25 cellular contexts compared by ENCODE assay signal in genomic region chr6:1291381-1291780, GRCh38. TPM values are rescaled to one million over a fixed set of nuclear protein-coding genes. Genes with fewer than 3 reads are reported as not detected.
DNase-seq lines count a peak whose midpoint lies in the region; ATAC-seq, FAIRE-seq and TF ChIP-seq lines count a peak whose summit lies in the region.
"Had no signal": no experiment of that assay in that cellular context is flagged by ENCODE, and none has a peak within 500 bp of the region (broad histone marks: within the 10 kb centered on the region; RNA-seq: fewer than 3 reads in every experiment).

No MANE protein-coding gene starts in this region.

- TF ChIP-seq CTCF in C4-2B (conservative IDR thresholded peaks at IDR 0.05) = no peak
- no peak for TF ChIP-seq CTCF in GM12878 (IDR thresholded peaks at IDR 0.05 in 2 of 3, conservative IDR thresholded peaks at IDR 0.05 in 1 of 3; ENCODE audit: control insufficient read depth in 2 of 3, extremely low read depth in 1 of 3, insufficient read depth in 1 of 3, low read depth in 3 of 3, low read length in 3 of 3)

- no peak overlapping the region for H4K12ac ChIP-seq in trophoblast cell (ENCODE audit: low read depth, low read length)

- H3K27ac ChIP-seq in C4-2B (peak overlapping the region; percentile 97; the same call in 1 of the 2 replicates), GM12878 (ENCODE audit: control insufficient read depth, insufficient read depth) (no peak overlapping the region), trophoblast cell (ENCODE audit: low read depth, low read length) (no peak overlapping the region)
- H3K27ac ChIP-seq: BLaER1 had no signal

- RAD21 ChIA-PET in GM12878 (lab: Charles Lee; ENCODE audit: unreplicated experiment) = no interaction called here

- FAIRE-seq in HTR-8/SVneo (lab: Jason Lieb, UNC) (peak; percentile 52), GM12878 (lab: Jason Lieb, UNC) (no peak)
- FAIRE-seq: A204.1, D721Med, G401.6, GM12892, GM18507, GM19239 had no signal

- H2AK5ac ChIP-seq in trophoblast cell (ENCODE audit: low read length) = no peak overlapping the region

- H3K4me3 ChIP-seq in GM12878 (no peak overlapping the region), trophoblast cell (ENCODE audit: low read depth, low read length) (no peak overlapping the region)
- H3K4me3 ChIP-seq: BLaER1 had no signal

- no peak for TF ChIP-seq EP300 in GM12878 (IDR thresholded peaks at IDR 0.05; ENCODE audit: borderline replicate concordance in 1 of 2, control insufficient read depth in 1 of 2, low read depth in 2 of 2, low read length in 2 of 2)

- no peaks in the 10 kb centered on the region for H3K79me2 ChIP-seq in GM12878 (ENCODE audit: control insufficient read depth, insufficient read depth, low read length)
- no peaks in the 10 kb centered on the region for H3K79me2 ChIP-seq in trophoblast cell (ENCODE audit: control insufficient read depth, insufficient read depth, low read length, poor library complexity)

- H4K20me1 ChIP-seq in GM12878 (ENCODE audit: control insufficient read depth, insufficient read depth) = no peaks in the 10 kb centered on the region; the same call in 1 of the 2 replicates
- H4K20me1 ChIP-seq: BLaER1 had no signal

- no peaks in the 10 kb centered on the region for H3K4me1 ChIP-seq in GM12878 (ENCODE audit: control insufficient read depth, insufficient read depth, low read length)
- peaks cover 0 to 4% of the 10 kb centered on the region in 2 experiments for H3K4me1 ChIP-seq in trophoblast cell (ENCODE audit: control insufficient read depth in 1 of 2, insufficient read depth in 2 of 2, low read length in 2 of 2)
- H3K4me1 ChIP-seq: BE2C, BLaER1 had no signal

- peak overlapping the region; percentile 21 for H3K23ac ChIP-seq in trophoblast cell (ENCODE audit: low read length)

- no peak overlapping the region for H2BK12ac ChIP-seq in trophoblast cell (ENCODE audit: low read length)

- no peak overlapping the region for H4K8ac ChIP-seq in trophoblast cell (ENCODE audit: low read depth, low read length)

- TF ChIP-seq RAD21 in GM12878 (IDR thresholded peaks at IDR 0.05; ENCODE audit: insufficient read depth, low read depth, low read length) = no peak

- no peak overlapping the region for H2BK5ac ChIP-seq in trophoblast cell (ENCODE audit: low read depth, low read length, poor library complexity)

- in situ Hi-C loops in GM12878 (cut with MboI) = no loop called here

- no peaks in the 10 kb centered on the region for H3K79me1 ChIP-seq in trophoblast cell (ENCODE audit: low read length)

- H3K9ac ChIP-seq in GM12878 (ENCODE audit: control insufficient read depth, insufficient read depth, low read length) (no peak overlapping the region), trophoblast cell (ENCODE audit: low read length) (no peak overlapping the region)
- H3K9ac ChIP-seq: BLaER1 had no signal

- H3K9me3 ChIP-seq in GM12878 (replicated peaks; ENCODE audit: control insufficient read depth, insufficient read depth, low read length) (no peaks in the 10 kb centered on the region), trophoblast cell (ENCODE audit: insufficient read depth, low read depth, low read length) (peaks cover 3% of the 10 kb centered on the region)
- H3K9me3 ChIP-seq: BE2C, BLaER1, Caco-2 had no signal

- H3K4ac ChIP-seq in trophoblast cell (ENCODE audit: low read depth, low read length) = no peak overlapping the region

- no peak for TF ChIP-seq POLR2A in GM12878 (IDR thresholded peaks at IDR 0.05; ENCODE audit: low read depth, low read length)

- whole genome bisulfite sequencing in GM12878 (ENCODE audit: insufficient coverage, insufficient replicate concordance, low lambda C conversion rate, missing lambda C conversion rate) = 71% methylated on average over 10 of the region's 10 CpGs
- no CpG with 5 or more reads among the region's 10 CpGs for WGBS in trophoblast cell (ENCODE audit: extremely low coverage, insufficient coverage, insufficient read length)

- H3K36me3 ChIP-seq in GM12878 (ENCODE audit: control insufficient read depth in 2 of 2, insufficient read depth in 2 of 2, low read length in 1 of 2) (no peaks in the 10 kb centered on the region), trophoblast cell (ENCODE audit: control insufficient read depth in 1 of 2, insufficient read depth in 2 of 2, low read length in 2 of 2) (no peaks in the 10 kb centered on the region)
- H3K36me3 ChIP-seq: BE2C, BLaER1 had no signal

- intact Hi-C loops in GM12878 (cut with micrococcal nuclease; ENCODE audit: unreplicated experiment) = no loop called here

- DNase-seq in HTR-8/SVneo (ENCODE audit: insufficient read length, low spot score) (no peak), GM12878 (ENCODE audit: low read depth, low spot score) (no peak), trophoblast cell (no peak), activated gamma-delta T cell (lab: John Stamatoyannopoulos, UW) (no peak), OCI-M1 (lab: John Stamatoyannopoulos, UW) (no peak), SHP77 (lab: John Stamatoyannopoulos, UW) (no peak)
- DNase-seq: 8988T; ACHN; BE2C; C1 segment of cervical spinal cord; Caco-2; Calu3; CD4-positive, alpha-beta T cell; CD8-positive, alpha-beta T cell; DMS79 treated with DMSO at 0.1 percent for 48 hours; GF-D8 had no signal

- H3K14ac ChIP-seq in trophoblast cell (ENCODE audit: low read length) = no peak overlapping the region

- POLR2A ChIA-PET in GM12878 (lab: Charles Lee) = no interaction called here

- H2AFZ ChIP-seq in GM12878 (ENCODE audit: control insufficient read depth, low read depth, low read length) = no peak overlapping the region
- H2AFZ ChIP-seq in trophoblast cell (ENCODE audit: insufficient read depth, low read length, poor library complexity) = no peak overlapping the region

- SMC1A ChIA-PET in GM12878 (lab: Charles Lee; ENCODE audit: uncharacterized antibody, unreplicated experiment) = interaction anchor here (0.6 to 1.3 kb wide), 3 partner anchors 9 to 145 kb away, joined by 3 read pairs; no protein-coding TSS in a partner anchor

- H3K27me3 ChIP-seq in GM12878 (replicated peaks in 1 of 2; ENCODE audit: control insufficient read depth in 2 of 2, insufficient read depth in 2 of 2, low read length in 1 of 2) (peaks cover 0 to 2% of the 10 kb centered on the region in 2 experiments; a peak in 2 of 4 replicates), trophoblast cell (ENCODE audit: insufficient read depth, low read length) (no peaks in the 10 kb centered on the region)
- H3K27me3 ChIP-seq: BE2C, BLaER1 had no signal

- H3K4me2 ChIP-seq in GM12878 (ENCODE audit: control insufficient read depth, insufficient read depth) (no peak overlapping the region), trophoblast cell (ENCODE audit: low read length) (no peak overlapping the region)
- H3K4me2 ChIP-seq: BLaER1 had no signal

- BruUV-seq in GM12878 (replicated peaks; lab: Mats Ljungman, UMichigan) = no TSS peak

- no peak overlapping the region for H2BK120ac ChIP-seq in trophoblast cell (ENCODE audit: insufficient read depth, low read length, poor library complexity)

- no peak for ATAC-seq in GM12878
- ATAC-seq: CD8-positive, alpha-beta T cell had no signal

- CTCF ChIA-PET in GM12878 (lab: Yijun Ruan, JAX) = no interaction called here

- H4K91ac ChIP-seq in trophoblast cell (ENCODE audit: low read depth, low read length) = no peak overlapping the region

- H3K18ac ChIP-seq in trophoblast cell (ENCODE audit: low read length) = no peak overlapping the region

TF ChIP-seq in GM12878, 131 proteins besides CTCF, POLR2A, EP300 and RAD21:
- TF ChIP-seq PAX8 (IDR thresholded peaks at IDR 0.05) = no peak
- TF ChIP-seq, protein P1, sequence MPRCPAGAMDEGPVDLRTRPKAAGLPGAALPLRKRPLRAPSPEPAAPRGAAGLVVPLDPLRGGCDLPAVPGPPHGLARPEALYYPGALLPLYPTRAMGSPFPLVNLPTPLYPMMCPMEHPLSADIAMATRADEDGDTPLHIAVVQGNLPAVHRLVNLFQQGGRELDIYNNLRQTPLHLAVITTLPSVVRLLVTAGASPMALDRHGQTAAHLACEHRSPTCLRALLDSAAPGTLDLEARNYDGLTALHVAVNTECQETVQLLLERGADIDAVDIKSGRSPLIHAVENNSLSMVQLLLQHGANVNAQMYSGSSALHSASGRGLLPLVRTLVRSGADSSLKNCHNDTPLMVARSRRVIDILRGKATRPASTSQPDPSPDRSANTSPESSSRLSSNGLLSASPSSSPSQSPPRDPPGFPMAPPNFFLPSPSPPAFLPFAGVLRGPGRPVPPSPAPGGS (IDR thresholded peaks at IDR 0.05; ENCODE audit: borderline replicate concordance, insufficient read depth, low read depth, low read length, poor library complexity, severe bottlenecking) = peak; percentile 54

RNA-seq across cellular contexts. Expression of gene FOXQ1, which starts 20.5 kb away (rescaled TPM):
- not detected in 2 replicates for total RNA-seq in GM12878 (2013; cell fraction: nucleolus; rRNA removed)
- total RNA-seq in GM12878 (2014; rRNA removed) (not detected in 2 replicates), GM12878 (2014; rRNA removed; fragmentation: Illumina TruSeq; extraction: Trizol) (not detected in 2 replicates), GM12878 (2021) (0.08 TPM in 1 of 2 replicates, not detected in the other)
- polyA plus RNA-seq in GM12878 (2011; ENCODE audit: low read depth) = not detected
- polyA plus RNA-seq in GM12878 (2011; rRNA removed) (not detected in 2 replicates), GM12878 (2014; fragmentation: Illumina TruSeq; extraction: Trizol) (not detected in 2 replicates), GM12878 (2014; fragmentation: Nextera tagmentation; extraction: Ambion mirVana) (not detected), GM12878 (2014; rRNA removed) (not detected in 2 replicates), GM12878 (2016; fragmentation: Nextera tagmentation; extraction: Ambion mirVana) (not detected)
- not detected in 2 replicates for polyA plus RNA-seq in GM12878 (2011; cell fraction: cytosol; rRNA removed)
- not detected in 2 replicates for polyA plus RNA-seq in GM12878 (2011; cell fraction: nucleus; rRNA removed)
- polyA plus RNA-seq in GM12878 (2012) = not detected in 2 replicates
- polyA minus RNA-seq in GM12878 (2011; rRNA and poly(A)+ RNA removed) = not detected in 2 replicates
- 0.62 TPM in 1 of 2 replicates, not detected in the other for polyA minus RNA-seq in GM12878 (2011; cell fraction: cytosol; rRNA and poly(A)+ RNA removed)
- not detected in 2 replicates for polyA minus RNA-seq in GM12878 (2011; cell fraction: nucleus; rRNA and poly(A)+ RNA removed)
- not detected in 2 replicates for polyA plus RNA-seq in trophoblast cell (2013)
- total RNA-seq: A673; CD4-positive, alpha-beta T cell; CD8-positive, alpha-beta T cell had no signal
